ENCODE assay signal across 20 cellular contexts in the genomic region with DNA sequence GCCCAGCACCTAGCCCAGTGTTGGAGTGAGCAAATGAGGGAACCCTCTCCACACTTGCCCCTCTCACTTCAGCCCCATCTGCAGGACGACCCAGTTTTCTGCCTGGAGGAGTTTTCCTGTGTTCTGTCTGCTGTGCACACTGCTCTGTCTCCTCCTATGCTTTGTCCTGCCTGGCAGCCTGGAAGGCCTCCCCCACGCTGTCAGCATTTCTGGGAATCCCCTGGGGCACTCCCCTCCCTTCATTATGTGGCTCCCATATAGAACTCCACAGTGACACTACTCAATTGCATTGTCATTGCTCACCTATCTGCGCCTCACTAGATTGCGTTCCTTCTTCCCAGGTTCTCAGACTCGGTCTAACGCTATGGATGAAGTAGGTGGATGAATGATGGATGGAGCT. TPM values are rescaled to one million over a fixed set of nuclear protein-coding genes. Genes with fewer than 3 reads are reported as not detected.
DNase-seq lines count a peak whose midpoint lies in the region; ATAC-seq and TF ChIP-seq lines count a peak whose summit lies in the region.
"Had no signal": no experiment of that assay in that cellular context is flagged by ENCODE, and none has a peak within 500 bp of the region (broad histone marks: within the 10 kb centered on the region; RNA-seq: fewer than 3 reads in every experiment).

No MANE protein-coding gene starts in this region.

- no peaks in the 10 kb centered on the region for H3K36me3 ChIP-seq in upper lobe of right lung
- H3K36me3 ChIP-seq: BLaER1 treated with 17β-estradiol and CSF1 and Interleukin-3, amounts not matched to agents 10 nM and 100 nM had no signal

- POLR2A ChIA-PET in activated CD8-positive, alpha-beta T cell treated with anti-CD3 and anti-CD28 coated beads for 36 hours (lab: Charles Lee), result interaction anchor here (0.9 kb wide), 1 partner anchor 22 kb away, joined by 3 read pairs; no protein-coding TSS in a partner anchor
- POLR2A ChIA-PET in activated CD8-positive, alpha-beta T cell treated with anti-CD3 and anti-CD28 coated beads, Interleukin-2, amount 10 ng/mL, durations not matched to agents 7 days and 5 days (lab: Charles Lee), result no interaction called here

- H3K27ac Mint-ChIP-seq in activated CD8-positive, alpha-beta T cell treated with anti-CD3 and anti-CD28 coated beads for 36 hours, result no peak overlapping the region
- no peak overlapping the region for H3K27ac Mint-ChIP-seq in activated CD8-positive, alpha-beta T cell treated with anti-CD3 and anti-CD28 coated beads, Interleukin-2, amount 10 ng/mL, durations not matched to agents 7 days and 5 days
- no peak overlapping the region for H3K27ac Mint-ChIP-seq in activated naive CD8-positive, alpha-beta T cell treated with anti-CD3 and anti-CD28 coated beads, Interleukin-2, amount 50 U/mL, for 24 hours
- no peak overlapping the region for H3K27ac Mint-ChIP-seq in osteocyte (ENCODE audit: unreplicated experiment)
- H3K27ac Mint-ChIP-seq: B cell; CD8-positive, alpha-beta T cell; GM23338; HFFc6 had no signal

- H3K27me3 Mint-ChIP-seq in activated CD8-positive, alpha-beta T cell treated with anti-CD3 and anti-CD28 coated beads for 36 hours, result peaks cover 7% of the 10 kb centered on the region
- peaks cover 12% of the 10 kb centered on the region for H3K27me3 Mint-ChIP-seq in activated CD8-positive, alpha-beta T cell treated with anti-CD3 and anti-CD28 coated beads, Interleukin-2, amount 10 ng/mL, durations not matched to agents 7 days and 5 days (ENCODE audit: low read depth)
- no peaks in the 10 kb centered on the region for H3K27me3 Mint-ChIP-seq in activated naive CD8-positive, alpha-beta T cell treated with anti-CD3 and anti-CD28 coated beads, Interleukin-2, amount 50 U/mL, for 24 hours
- no peaks in the 10 kb centered on the region for H3K27me3 Mint-ChIP-seq in osteocyte (ENCODE audit: unreplicated experiment)

- no peaks in the 10 kb centered on the region for H3K36me3 Mint-ChIP-seq in activated CD8-positive, alpha-beta T cell treated with anti-CD3 and anti-CD28 coated beads for 36 hours (ENCODE audit: low read depth)
- no peaks in the 10 kb centered on the region for H3K36me3 Mint-ChIP-seq in activated CD8-positive, alpha-beta T cell treated with anti-CD3 and anti-CD28 coated beads, Interleukin-2, amount 10 ng/mL, durations not matched to agents 7 days and 5 days (ENCODE audit: low read depth)
- H3K36me3 Mint-ChIP-seq in activated naive CD8-positive, alpha-beta T cell treated with anti-CD3 and anti-CD28 coated beads, Interleukin-2, amount 50 U/mL, for 24 hours (ENCODE audit: low read depth), result no peaks in the 10 kb centered on the region
- H3K36me3 Mint-ChIP-seq in osteocyte (ENCODE audit: unreplicated experiment), result peaks cover 2% of the 10 kb centered on the region
- H3K36me3 Mint-ChIP-seq: CD8-positive, alpha-beta T cell had no signal

- no peak overlapping the region for H3K27ac ChIP-seq in upper lobe of right lung
- H3K27ac ChIP-seq: BLaER1 treated with 17β-estradiol and CSF1 and Interleukin-3, amounts not matched to agents 10 nM and 100 nM had no signal

- H3K4me1 ChIP-seq in upper lobe of right lung, result no peaks in the 10 kb centered on the region
- H3K4me1 ChIP-seq: BLaER1 treated with 17β-estradiol and CSF1 and Interleukin-3, amounts not matched to agents 10 nM and 100 nM had no signal

- TF ChIP-seq CTCF in activated CD8-positive, alpha-beta T cell treated with anti-CD3 and anti-CD28 coated beads for 36 hours (IDR thresholded peaks at IDR 0.05), result no peak
- TF ChIP-seq CTCF in osteocyte (IDR thresholded peaks at IDR 0.05), result no peak
- TF ChIP-seq CTCF in upper lobe of right lung (IDR thresholded peaks at IDR 0.05), result no peak

- intact Hi-C loops in activated CD8-positive, alpha-beta T cell treated with anti-CD3 and anti-CD28 coated beads for 36 hours (cut with micrococcal nuclease), result no loop called here
- intact Hi-C loops in upper lobe of right lung (cut with DNase I), result no loop called here
- intact Hi-C loops in posterior vena cava (cut with DNase I), result loop anchor here in 1 of 2 donors (10.0 kb wide), 1 partner anchor 906 kb away; no protein-coding TSS in a partner anchor

- peak; percentile 8 for DNase-seq in activated CD8-positive, alpha-beta T cell treated with anti-CD3 and anti-CD28 coated beads for 36 hours
- no peak for DNase-seq in activated CD8-positive, alpha-beta T cell treated with anti-CD3 and anti-CD28 coated beads, Interleukin-2, amount 10 ng/mL, durations not matched to agents 7 days and 5 days
- no peak for DNase-seq in activated naive CD8-positive, alpha-beta T cell treated with anti-CD3 and anti-CD28 coated beads, Interleukin-2, amount 50 U/mL, for 24 hours
- DNase-seq in osteocyte (ENCODE audit: extremely low spot score, unreplicated experiment) (peak; percentile 54), upper lobe of right lung (no peak), NCI-H1417 (lab: John Stamatoyannopoulos, UW) (no peak), NK-92 (lab: John Stamatoyannopoulos, UW; ENCODE audit: unreplicated experiment) (no peak), posterior vena cava (ENCODE audit: low spot score) (no peak)
- DNase-seq: 8988T; CD8-positive, alpha-beta T cell; COR-L47; DMS79; GF-D8; HFFc6; IMR-90 had no signal

- no peak overlapping the region for H3K4me3 ChIP-seq in upper lobe of right lung
- H3K4me3 ChIP-seq: BLaER1 treated with 17β-estradiol and CSF1 and Interleukin-3, amounts not matched to agents 10 nM and 100 nM; GM23338; K562 had no signal

- H3K9me3 Mint-ChIP-seq in activated CD8-positive, alpha-beta T cell treated with anti-CD3 and anti-CD28 coated beads for 36 hours, result no peaks in the 10 kb centered on the region
- no peaks in the 10 kb centered on the region for H3K9me3 Mint-ChIP-seq in activated CD8-positive, alpha-beta T cell treated with anti-CD3 and anti-CD28 coated beads, Interleukin-2, amount 10 ng/mL, durations not matched to agents 7 days and 5 days (ENCODE audit: insufficient read depth)
- no peaks in the 10 kb centered on the region for H3K9me3 Mint-ChIP-seq in activated naive CD8-positive, alpha-beta T cell treated with anti-CD3 and anti-CD28 coated beads, Interleukin-2, amount 50 U/mL, for 24 hours
- H3K9me3 Mint-ChIP-seq in osteocyte (ENCODE audit: unreplicated experiment), result no peaks in the 10 kb centered on the region
- H3K9me3 Mint-ChIP-seq: CD8-positive, alpha-beta T cell; GM23338 had no signal

- no peaks in the 10 kb centered on the region for H3K27me3 ChIP-seq in upper lobe of right lung
- H3K27me3 ChIP-seq: BLaER1 treated with 17β-estradiol and CSF1 and Interleukin-3, amounts not matched to agents 10 nM and 100 nM had no signal

- H3K4me1 Mint-ChIP-seq in activated CD8-positive, alpha-beta T cell treated with anti-CD3 and anti-CD28 coated beads for 36 hours (ENCODE audit: low read depth), result peaks cover 2% of the 10 kb centered on the region
- H3K4me1 Mint-ChIP-seq in activated CD8-positive, alpha-beta T cell treated with anti-CD3 and anti-CD28 coated beads, Interleukin-2, amount 10 ng/mL, durations not matched to agents 7 days and 5 days (ENCODE audit: low read depth), result no peaks in the 10 kb centered on the region
- H3K4me1 Mint-ChIP-seq in activated naive CD8-positive, alpha-beta T cell treated with anti-CD3 and anti-CD28 coated beads, Interleukin-2, amount 50 U/mL, for 24 hours, result peaks cover 2% of the 10 kb centered on the region
- H3K4me1 Mint-ChIP-seq in osteocyte (ENCODE audit: unreplicated experiment), result no peaks in the 10 kb centered on the region
- H3K4me1 Mint-ChIP-seq: B cell, GM23338 had no signal

- no peak overlapping the region for H3K4me3 Mint-ChIP-seq in activated CD8-positive, alpha-beta T cell treated with anti-CD3 and anti-CD28 coated beads for 36 hours
- no peak overlapping the region for H3K4me3 Mint-ChIP-seq in activated CD8-positive, alpha-beta T cell treated with anti-CD3 and anti-CD28 coated beads, Interleukin-2, amount 10 ng/mL, durations not matched to agents 7 days and 5 days
- no peak overlapping the region for H3K4me3 Mint-ChIP-seq in activated naive CD8-positive, alpha-beta T cell treated with anti-CD3 and anti-CD28 coated beads, Interleukin-2, amount 50 U/mL, for 24 hours
- H3K4me3 Mint-ChIP-seq in osteocyte (ENCODE audit: unreplicated experiment), result no peak overlapping the region
- H3K4me3 Mint-ChIP-seq: B cell; CD8-positive, alpha-beta T cell; GM23338; HFFc6 had no signal

- ATAC-seq in activated CD8-positive, alpha-beta T cell treated with anti-CD3 and anti-CD28 coated beads for 36 hours, result peak; percentile 62
- no peak for ATAC-seq in activated CD8-positive, alpha-beta T cell treated with anti-CD3 and anti-CD28 coated beads, Interleukin-2, amount 10 ng/mL, durations not matched to agents 7 days and 5 days
- peak; percentile 47 for ATAC-seq in activated naive CD8-positive, alpha-beta T cell treated with anti-CD3 and anti-CD28 coated beads, Interleukin-2, amount 50 U/mL, for 24 hours
- peak; percentile 14 for ATAC-seq in upper lobe of right lung
- ATAC-seq: CD8-positive, alpha-beta T cell; GM23338; HCT116; K562 had no signal

- CTCF ChIA-PET in activated CD8-positive, alpha-beta T cell treated with anti-CD3 and anti-CD28 coated beads for 36 hours (lab: Charles Lee), result interaction anchor here (0.7 to 1.4 kb wide), 2 partner anchors 8 to 11 kb away, joined by 3 to 4 read pairs; no protein-coding TSS in a partner anchor
- CTCF ChIA-PET in activated CD8-positive, alpha-beta T cell treated with anti-CD3 and anti-CD28 coated beads, Interleukin-2, amount 10 ng/mL, durations not matched to agents 7 days and 5 days (lab: Charles Lee), result no interaction called here

- H3K9me3 ChIP-seq in upper lobe of right lung, result no peaks in the 10 kb centered on the region
- H3K9me3 ChIP-seq: BLaER1 treated with 17β-estradiol and CSF1 and Interleukin-3, amounts not matched to agents 10 nM and 100 nM had no signal

RNA-seq across cellular contexts. Expression of gene CLSTN2, which starts 13.9 kb away (rescaled TPM):
- total RNA-seq in activated CD8-positive, alpha-beta T cell treated with anti-CD3 and anti-CD28 coated beads for 36 hours, result not detected
- not detected for total RNA-seq in activated CD8-positive, alpha-beta T cell treated with anti-CD3 and anti-CD28 coated beads, Interleukin-2, amount 10 ng/mL, durations not matched to agents 7 days and 5 days
- total RNA-seq in osteocyte, result 143 and 161 TPM in 2 replicates
- total RNA-seq in upper lobe of right lung, result 3.0 TPM
- total RNA-seq in posterior vena cava, result 10 to 100 TPM; 22.2 to 28.0 TPM
- total RNA-seq: B cell; CD8-positive, alpha-beta T cell had no signal

Comparison
In these comparisons a context has a peak if more than half of its experiments do, and no peak if none do; other contexts are left out.
1. DNase-seq: peak in activated CD8-positive, alpha-beta T cell treated with anti-CD3 and anti-CD28 coated beads for 36 hours (single experiment) and osteocyte (single experiment); none in activated CD8-positive, alpha-beta T cell treated with anti-CD3 and anti-CD28 coated beads, Interleukin-2, amount 10 ng/mL, durations not matched to agents 7 days and 5 days (single experiment), activated naive CD8-positive, alpha-beta T cell treated with anti-CD3 and anti-CD28 coated beads, Interleukin-2, amount 50 U/mL, for 24 hours (single experiment), upper lobe of right lung (single experiment), NCI-H1417 (0 of 3), NK-92 (single experiment) and posterior vena cava (single experiment).